8 cellular contexts compared by ENCODE assay signal in the genomic region with DNA sequence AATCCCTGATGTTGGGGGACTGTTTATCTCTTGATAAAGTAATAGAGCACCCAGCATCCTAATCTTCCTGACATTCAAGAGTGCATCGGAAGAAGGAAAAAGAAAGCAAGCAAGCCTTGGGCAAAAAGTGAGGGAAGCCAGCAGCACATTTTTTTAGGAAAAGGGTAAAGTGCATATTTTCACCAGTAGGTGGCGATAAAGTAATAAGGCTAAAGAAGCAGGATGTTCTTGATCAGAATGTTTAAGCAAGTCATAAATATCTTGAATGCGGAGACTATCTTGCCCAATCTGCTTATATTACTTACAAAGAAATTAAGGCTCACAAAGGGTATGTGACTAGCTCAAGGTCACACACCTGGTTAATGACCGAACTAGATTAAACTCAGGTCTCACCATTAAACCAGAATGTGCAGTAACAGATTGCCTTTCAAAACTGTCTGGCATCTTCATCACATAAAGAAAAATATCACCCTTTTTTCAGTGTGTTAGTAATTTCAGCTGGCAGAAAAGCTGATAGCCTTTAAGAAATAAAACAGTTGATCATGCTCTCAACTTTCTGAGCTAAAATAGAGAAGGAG.
DNase-seq lines count a peak whose midpoint lies in the region; ATAC-seq, FAIRE-seq and TF ChIP-seq lines count a peak whose summit lies in the region.

No MANE protein-coding gene starts in this region.

- H3K27me3 ChIP-seq in upper lobe of right lung = no peaks in the 10 kb centered on the region

- no peak overlapping the region for H3K27ac ChIP-seq in upper lobe of right lung

- TF ChIP-seq CTCF in upper lobe of right lung (IDR thresholded peaks at IDR 0.05) = peak; percentile 91

- intact Hi-C loops in upper lobe of right lung (cut with DNase I) = no loop called here

- peak; percentile 60 for ATAC-seq in HG03342 (IDR thresholded peaks at IDR 0.05; ENCODE audit: unreplicated experiment)
- peak; percentile 56 for ATAC-seq in upper lobe of right lung

- no peaks in the 10 kb centered on the region for H3K4me1 ChIP-seq in upper lobe of right lung

- no peaks in the 10 kb centered on the region for H3K36me3 ChIP-seq in upper lobe of right lung

- no peaks in the 10 kb centered on the region for H3K9me3 ChIP-seq in upper lobe of right lung

- in situ Hi-C loops in T47D (cut with HindIII; ENCODE audit: low pct_unique_long_range_greater_than_20kb, low sequenced_read_pairs) = no loop called here

- DNase-seq in NCI-H69 (lab: John Stamatoyannopoulos, UW) (peak; percentile 42), T47D (ENCODE audit: low read depth in 1 of 2, low spot score in 1 of 2) (peak; percentile 22 to 62), kidney glomerular epithelial cell (lab: John Stamatoyannopoulos, UW) (peak; percentile 74), upper lobe of right lung (no peak), GF-D8 (lab: John Stamatoyannopoulos, UW) (no peak)

- peak; percentile 84 for FAIRE-seq in A204.1 (lab: Jason Lieb, UNC)
- peak; percentile 81 for FAIRE-seq in G401.6 (lab: Jason Lieb, UNC)

- peak overlapping the region; percentile 13 for H3K4me3 ChIP-seq in upper lobe of right lung

Comparison
In these comparisons a context has a peak if more than half of its experiments do, and no peak if none do; other contexts are left out.
1. DNase-seq: peak in NCI-H69 (single experiment), T47D (2 of 2) and kidney glomerular epithelial cell (single experiment); none in upper lobe of right lung (single experiment) and GF-D8 (single experiment).